In genomic region chr20:64062276-64062595, GRCh38 we compare ENCODE assay signal across 8 cellular contexts. TPM values are rescaled to one million over a fixed set of nuclear protein-coding genes. Genes with fewer than 3 reads are reported as not detected.
DNase-seq lines count a peak whose midpoint lies in the region; ATAC-seq and TF ChIP-seq lines count a peak whose summit lies in the region.

No MANE protein-coding gene starts in this region.

- ATAC-seq in memory B cell (ENCODE audit: low read depth) (no peak), HG02884 (IDR thresholded peaks at IDR 0.05; ENCODE audit: unreplicated experiment) (no peak)

- intact Hi-C loops in MCF 10A (cut with micrococcal nuclease): loop anchor here (5.0 kb wide), 1 partner anchor 80 kb away; the partner anchor contains the start of gene PRPF6

- 50 to 82% methylated on average over 1 to 3 of the region's 5 CpGs for WGBS in tibial nerve, 2 donors

- no peak for TF ChIP-seq POLR2A in tibial nerve (IDR thresholded peaks at IDR 0.05)

- peak overlapping the region; percentile 86 for H3K4me3 Mint-ChIP-seq in activated naive CD4-positive, alpha-beta T cell treated with anti-CD3 and anti-CD28 coated beads, Interleukin-2, amount 10 ng/mL, durations not matched to agents 7 days and 5 days
- H3K4me3 Mint-ChIP-seq in MCF 10A (ENCODE audit: unreplicated experiment) (peak overlapping the region; percentile 88), memory B cell (peak overlapping the region; percentile 19)

- TSS peak; percentile 92 for BruUV-seq in MCF 10A (replicated peaks; lab: Mats Ljungman, UMichigan)

- H3K9me3 ChIP-seq in tibial nerve: no peaks in the 10 kb centered on the region

- CTCF ChIA-PET in activated naive CD4-positive, alpha-beta T cell treated with anti-CD3 and anti-CD28 coated beads, Interleukin-2, amount 10 ng/mL, durations not matched to agents 7 days and 5 days (lab: Charles Lee): interaction anchor here (3.6 kb wide), 1 partner anchor 23 kb away, joined by 17 read pairs; no protein-coding TSS in a partner anchor
- CTCF ChIA-PET in MCF 10A (lab: Yijun Ruan, JAX): interaction anchor here (0.7 to 13.7 kb wide), 5 partner anchors 8 to 81 kb away, joined by 3 to 284 read pairs (median 7); partner anchors contain the start of genes C20orf204 and PRPF6

- no peak for TF ChIP-seq EP300 in tibial nerve (IDR thresholded peaks at IDR 0.05)

- H3K27me3 ChIP-seq in tibial nerve: peaks cover 0 to 4% of the 10 kb centered on the region in 2 donors

- POLR2A ChIA-PET in MCF 10A (lab: Yijun Ruan, JAX): interaction anchor here (0.6 to 3.1 kb wide), 23 partner anchors 9 to 404 kb away, joined by 3 to 34 read pairs (median 6); partner anchors contain the start of genes ARFRP1, OPRL1, PCMTD2 and PRPF6

- H3K36me3 Mint-ChIP-seq in activated naive CD4-positive, alpha-beta T cell treated with anti-CD3 and anti-CD28 coated beads, Interleukin-2, amount 10 ng/mL, durations not matched to agents 7 days and 5 days: peaks cover 1% of the 10 kb centered on the region
- H3K36me3 Mint-ChIP-seq in MCF 10A (ENCODE audit: insufficient read depth, unreplicated experiment) (no peaks in the 10 kb centered on the region), memory B cell (no peaks in the 10 kb centered on the region)

- peaks cover 62% of the 10 kb centered on the region for H3K4me1 Mint-ChIP-seq in activated naive CD4-positive, alpha-beta T cell treated with anti-CD3 and anti-CD28 coated beads, Interleukin-2, amount 10 ng/mL, durations not matched to agents 7 days and 5 days
- H3K4me1 Mint-ChIP-seq in MCF 10A (ENCODE audit: insufficient read depth, unreplicated experiment) (peaks cover 39% of the 10 kb centered on the region), memory B cell (peaks cover 45% of the 10 kb centered on the region)

- no peak for DNase-seq in activated naive CD4-positive, alpha-beta T cell treated with anti-CD3 and anti-CD28 coated beads, Interleukin-2, amount 10 ng/mL, durations not matched to agents 7 days and 5 days
- DNase-seq in activated naive CD4-positive, alpha-beta T cell (lab: John Stamatoyannopoulos, UW): no peak
- DNase-seq in MCF 10A (ENCODE audit: unreplicated experiment): no peak
- no peak for DNase-seq in memory B cell (ENCODE audit: low spot score in 2 of 2)
- no peak for DNase-seq in tibial nerve (ENCODE audit: low spot score in 2 of 2)
- DNase-seq in CD1c-positive myeloid dendritic cell (ENCODE audit: extremely low spot score): no peak
- DNase-seq in cerebellum (ENCODE audit: low spot score): no peak

- H3K4me1 ChIP-seq in tibial nerve: peaks cover 0 to 52% (median 20%) of the 10 kb centered on the region in 4 donors

- H3K36me3 ChIP-seq in tibial nerve: peaks cover 0 to 9% (median 0%) of the 10 kb centered on the region in 3 donors

- peak overlapping the region; percentile 45 for H3K27ac Mint-ChIP-seq in activated naive CD4-positive, alpha-beta T cell treated with anti-CD3 and anti-CD28 coated beads, Interleukin-2, amount 10 ng/mL, durations not matched to agents 7 days and 5 days
- H3K27ac Mint-ChIP-seq in MCF 10A (ENCODE audit: low read depth, unreplicated experiment) (peak overlapping the region; percentile 89), memory B cell (no peak overlapping the region)

- no peaks in the 10 kb centered on the region for H3K9me3 Mint-ChIP-seq in activated naive CD4-positive, alpha-beta T cell treated with anti-CD3 and anti-CD28 coated beads, Interleukin-2, amount 10 ng/mL, durations not matched to agents 7 days and 5 days
- no peaks in the 10 kb centered on the region for H3K9me3 Mint-ChIP-seq in MCF 10A (ENCODE audit: unreplicated experiment)
- no peaks in the 10 kb centered on the region for H3K9me3 Mint-ChIP-seq in memory B cell

- peak overlapping the region in 3 of 4 donors; percentile 80 to 88 (median 85) for H3K27ac ChIP-seq in tibial nerve

- H3K4me3 ChIP-seq in tibial nerve: peak overlapping the region; percentile 64 to 97 (median 80)

- TF ChIP-seq CTCF in MCF 10A (IDR thresholded peaks at IDR 0.05; ENCODE audit: unreplicated experiment) (no peak), tibial nerve (IDR thresholded peaks at IDR 0.05) (no peak)

- peaks cover 25% of the 10 kb centered on the region for H3K27me3 Mint-ChIP-seq in activated naive CD4-positive, alpha-beta T cell treated with anti-CD3 and anti-CD28 coated beads, Interleukin-2, amount 10 ng/mL, durations not matched to agents 7 days and 5 days
- H3K27me3 Mint-ChIP-seq in MCF 10A (ENCODE audit: insufficient read depth, unreplicated experiment) (no peaks in the 10 kb centered on the region), memory B cell (no peaks in the 10 kb centered on the region)

RNA-seq across cellular contexts. Expression of gene TCEA2, which starts 0.8 kb away (rescaled TPM):
- total RNA-seq in MCF 10A (2022) (30.8 and 39.7 TPM in 2 replicates), tibial nerve (10 to 100 TPM; 45.6 to 62.9 (median 59.2) TPM), cerebellum (26.5 TPM)

RNA-seq across cellular contexts. Expression of gene SOX18, which starts 12.8 kb away (rescaled TPM):
- total RNA-seq in MCF 10A (2022) (0.16 and 0.22 TPM in 2 replicates), tibial nerve (10 to 100 TPM in 3 of 4 donors, 1 to 10 TPM in 1; 4.6 to 44.6 (median 21.4) TPM), cerebellum (1.6 TPM)

RNA-seq across cellular contexts. Expression of gene RGS19, which starts 17.1 kb away (rescaled TPM):
- 8.2 and 8.8 TPM in 2 replicates for total RNA-seq in MCF 10A (2022)
- total RNA-seq in tibial nerve: 10 to 100 TPM; 12.9 to 35.7 (median 20.1) TPM
- total RNA-seq in cerebellum: 8.4 TPM

RNA-seq across cellular contexts. Expression of gene OPRL1, which starts 17.6 kb away (rescaled TPM):
- total RNA-seq in MCF 10A (2022) (0.12 and 0.15 TPM in 2 replicates), tibial nerve (1 to 10 TPM in 1 of 4 donors, under 1 TPM in 3; 0.21 to 1.5 (median 0.71) TPM), cerebellum (9.5 TPM)

RNA-seq across cellular contexts. Expression of gene LKAAEAR1, which starts 22.0 kb away (rescaled TPM):
- not detected in 2 replicates for total RNA-seq in MCF 10A (2022)
- 1 to 10 TPM in 1 of 4 donors, under 1 TPM in 2, not detected in 1; 0.59 to 1.3 (median 0.84) TPM for total RNA-seq in tibial nerve
- 0.36 TPM for total RNA-seq in cerebellum

Comparison
In these comparisons a context has a peak if more than half of its experiments do, and no peak if none do; other contexts are left out.
1. H3K4me3 Mint-ChIP-seq: peak in every context shown above with its lines; median percentile 88 in MCF 10A; 86 in activated naive CD4-positive, alpha-beta T cell treated with anti-CD3 and anti-CD28 coated beads, Interleukin-2, amount 10 ng/mL, durations not matched to agents 7 days and 5 days; 19 in memory B cell.